ENCODE assay signal across 8 cellular contexts in genomic region chr14:33441633-33442032, GRCh38.
"Had no signal": no experiment of that assay in that cellular context is flagged by ENCODE, and none has a peak within 500 bp of the region (broad histone marks: within the 10 kb centered on the region; RNA-seq: fewer than 3 reads in every experiment).

No MANE protein-coding gene starts in this region.

- H3K4me3 ChIP-seq: GM12878 had no signal

- FAIRE-seq: G401.6, GM12878, GM12891, GM12892, GM18507, GM19239 had no signal

- ATAC-seq: GM12878 had no signal

- DNase-seq: GDM1, GF-D8 had no signal
